Comparison of ENCODE assay signal across 8 cellular contexts in genomic region chr15:78930577-78931388, GRCh38. TPM values are rescaled to one million over a fixed set of nuclear protein-coding genes. Genes with fewer than 3 reads are reported as not detected.
DNase-seq lines count a peak whose midpoint lies in the region; ATAC-seq and TF ChIP-seq lines count a peak whose summit lies in the region.

No MANE protein-coding gene starts in this region.

- no peaks in the 10 kb centered on the region for H3K27me3 ChIP-seq in right lobe of liver

- WGBS in right lobe of liver (ENCODE audit: insufficient coverage, low coverage, low lambda C conversion rate, missing lambda C conversion rate), result 24% methylated on average over 2 of the region's 11 CpGs

- H3K4me1 ChIP-seq in right lobe of liver, result peaks cover 0 to 19% (median 11%) of the 10 kb centered on the region in 4 donors

- H3K9me3 ChIP-seq in right lobe of liver, result no peaks in the 10 kb centered on the region

- H3K36me3 ChIP-seq in right lobe of liver, result peaks cover 0 to 40% (median 5%) of the 10 kb centered on the region in 4 donors

- POLR2A ChIA-PET in GM10248 (lab: Yijun Ruan, JAX), result no interaction called here

- H3K4me3 ChIP-seq in astrocyte of the spinal cord (ENCODE audit: low read depth, low read length) (no peak overlapping the region), right lobe of liver (no peak overlapping the region)

- ATAC-seq in right lobe of liver, result peak; percentile 65 to 87 (median 74)
- no peak for ATAC-seq in HG03039 (IDR thresholded peaks at IDR 0.05; ENCODE audit: unreplicated experiment)

- CTCF ChIA-PET in GM10248 (lab: Yijun Ruan, JAX), result no interaction called here

- intact Hi-C loops in right lobe of liver (cut with DNase I), result no loop called here

- TF ChIP-seq CTCF in astrocyte of the spinal cord (IDR thresholded peaks at IDR 0.05; ENCODE audit: low read depth, low read length) (no peak), right lobe of liver (IDR thresholded peaks at IDR 0.05) (no peak), GM10248 (IDR thresholded peaks at IDR 0.05; ENCODE audit: control extremely low read depth, extremely low read depth, low read depth, missing control alignments) (no peak)

- H3K27ac ChIP-seq in right lobe of liver, result peak overlapping the region in 1 of 3 donors; percentile 63

- peak; percentile 95 for DNase-seq in AG08395 (ENCODE audit: low spot score)
- DNase-seq in HPDE6-E6E7 (ENCODE audit: extremely low spot score), result peak; percentile 99
- peak; percentile 89 for DNase-seq in astrocyte of the spinal cord (ENCODE audit: low read depth, low spot score)
- DNase-seq in right lobe of liver, result peak in 2 of 3 donors; percentile 67 to 80
- no peak for DNase-seq in cerebellar cortex (ENCODE audit: low spot score)
- no peak for DNase-seq in NCI-H2029 (lab: John Stamatoyannopoulos, UW)
- DNase-seq in GM10248 (ENCODE audit: extremely low spot score), result no peak

- in situ Hi-C loops in astrocyte of the spinal cord (cut with HindIII; ENCODE audit: low sequenced_read_pairs), result no loop called here

- no peak for TF ChIP-seq POLR2A in right lobe of liver (IDR thresholded peaks at IDR 0.05)

RNA-seq across cellular contexts. Expression of gene CTSH, which starts 14.1 kb away (rescaled TPM):
- 100 to 1,000 TPM in 2 of 6 experiments, 10 to 100 TPM in 4; 32.0 to 183 (median 98.1) TPM for total RNA-seq in right lobe of liver

RNA-seq across cellular contexts. Expression of gene MORF4L1, which starts 58.1 kb away (rescaled TPM):
- total RNA-seq in right lobe of liver, result 100 to 1,000 TPM in 4 of 6 experiments, 10 to 100 TPM in 2; 86.9 to 126 (median 115) TPM

Comparison
In these comparisons a context has a peak if more than half of its experiments do, and no peak if none do; other contexts are left out.
1. DNase-seq: peak in AG08395 (single experiment), HPDE6-E6E7 (single experiment), astrocyte of the spinal cord (single experiment) and right lobe of liver (2 of 3); none in cerebellar cortex (single experiment), NCI-H2029 (single experiment) and GM10248 (single experiment).